In the genomic region with DNA sequence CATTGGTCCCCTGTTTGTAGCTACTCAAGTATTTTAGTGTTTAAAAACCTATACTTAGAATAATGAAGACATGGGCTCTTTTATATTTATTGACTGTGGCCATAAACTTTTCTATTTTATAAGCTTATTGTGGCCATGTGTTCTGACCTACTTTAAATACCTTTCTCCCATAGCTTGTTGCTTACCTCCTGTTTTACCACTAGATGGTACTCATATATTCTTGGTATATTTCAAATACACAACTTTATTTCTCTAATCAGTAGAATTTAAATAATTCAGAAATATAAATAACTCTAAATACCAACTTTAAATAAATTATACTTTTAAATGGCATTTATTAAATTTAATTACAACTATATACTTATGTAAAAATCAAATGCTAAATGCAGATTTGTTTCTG, we compare ENCODE assay signal across 15 cellular contexts.
DNase-seq lines count a peak whose midpoint lies in the region; ATAC-seq, FAIRE-seq and TF ChIP-seq lines count a peak whose summit lies in the region.
"Had no signal": no experiment of that assay in that cellular context is flagged by ENCODE, and none has a peak within 500 bp of the region (broad histone marks: within the 10 kb centered on the region; RNA-seq: fewer than 3 reads in every experiment).

No MANE protein-coding gene starts in this region.

- no peaks in the 10 kb centered on the region for H3K27me3 ChIP-seq in A673 (replicated peaks; ENCODE audit: insufficient read depth, low read depth, low read length, poor library complexity)
- no peaks in the 10 kb centered on the region for H3K27me3 ChIP-seq in H7 (ENCODE audit: control insufficient read depth, insufficient read depth, low read length)
- H3K27me3 ChIP-seq in RWPE2 (ENCODE audit: insufficient read depth, poor library complexity, severe bottlenecking) = no peaks in the 10 kb centered on the region
- H3K27me3 ChIP-seq: testis had no signal

- CTCF ChIA-PET in A673 (lab: Charles Lee) = no interaction called here

- TF ChIP-seq CTCF in A673 (conservative IDR thresholded peaks at IDR 0.05; ENCODE audit: low read depth, low read length) (peak; percentile 58), RWPE2 (IDR thresholded peaks at IDR 0.05; ENCODE audit: poor library complexity, severe bottlenecking) (peak; percentile 76)

- no peak overlapping the region for H3K27ac ChIP-seq in A673 (ENCODE audit: low read depth, low read length, poor library complexity, severe bottlenecking)
- H3K27ac ChIP-seq in RWPE2 (ENCODE audit: poor library complexity, severe bottlenecking) = no peak overlapping the region
- H3K27ac ChIP-seq: testis had no signal

- no peaks in the 10 kb centered on the region for H3K36me3 ChIP-seq in A673 (ENCODE audit: insufficient read depth, low read length, poor library complexity, severe bottlenecking)
- H3K36me3 ChIP-seq in H7 (replicated peaks; ENCODE audit: control insufficient read depth, insufficient read depth, low read length) = no peaks in the 10 kb centered on the region
- no peaks in the 10 kb centered on the region for H3K36me3 ChIP-seq in RWPE2 (ENCODE audit: low read depth)

- in situ Hi-C loops in KBM-7 (cut with MboI; ENCODE audit: low pct_unique_long_range_greater_than_20kb, low sequenced_read_pairs) = no loop called here

- H3K4me1 ChIP-seq in A673 (ENCODE audit: insufficient read depth, low read length, poor library complexity, severe bottlenecking) (no peaks in the 10 kb centered on the region), RWPE2 (ENCODE audit: insufficient read depth, poor library complexity, severe bottlenecking) (no peaks in the 10 kb centered on the region)
- H3K4me1 ChIP-seq: testis had no signal

- POLR2A ChIA-PET in A673 (lab: Charles Lee; ENCODE audit: low non-redundant PET) = no interaction called here

- BruUV-seq in A673 (replicated peaks; lab: Mats Ljungman, UMichigan) = no TSS peak

- intact Hi-C loops in A673 (cut with micrococcal nuclease; ENCODE audit: unreplicated experiment) = loop anchor here (2.0 kb wide), 1 partner anchor 105 kb away; no protein-coding TSS in a partner anchor

- DNase-seq in A673 (ENCODE audit: low spot score) (no peak), H7 (peak; percentile 4), RWPE2 (ENCODE audit: low spot score) (no peak), hepatic stellate cell (ENCODE audit: low spot score) (no peak), KBM-7 (no peak), hippocampal formation (lab: John Stamatoyannopoulos, UW) (no peak), NK-92 (lab: John Stamatoyannopoulos, UW; ENCODE audit: unreplicated experiment) (no peak)
- DNase-seq: activated CD8-positive, alpha-beta memory T cell treated with anti-CD3 and anti-CD28 coated beads for 24 hours; activated naive CD8-positive, alpha-beta T cell treated with anti-CD3 and anti-CD28 coated beads, Interleukin-2, amount 10 ng/mL, durations not matched to agents 7 days and 5 days; NCI-H1092 treated with DMSO at 0.1 percent for 48 hours; stimulated activated CD4-positive, alpha-beta T cell treated with anti-CD3 and anti-CD28 coated beads, Interleukin-4, amount 100 ng/mL, for 1 hour; testis had no signal

- peak; percentile 82 for FAIRE-seq in islet of Langerhans (lab: Jason Lieb, UNC)
- FAIRE-seq: bronchial epithelial cell, GM18507 had no signal

- ATAC-seq in RWPE2 (ENCODE audit: low read depth) = 0 out of 3 replicates have a peak, but pooled peaks have one; percentile 41

- no peaks in the 10 kb centered on the region for H3K9me3 ChIP-seq in A673 (ENCODE audit: low read depth, low read length, poor library complexity, severe bottlenecking)
- H3K9me3 ChIP-seq in RWPE2 (ENCODE audit: severe bottlenecking) = no peaks in the 10 kb centered on the region
- H3K9me3 ChIP-seq: testis had no signal

- H3K4me3 ChIP-seq in A673 (ENCODE audit: low read depth, low read length, poor library complexity, severe bottlenecking) (no peak overlapping the region), H7 (ENCODE audit: insufficient read depth, low read depth, low read length) (no peak overlapping the region), RWPE2 (ENCODE audit: severe bottlenecking) (no peak overlapping the region)
- H3K4me3 ChIP-seq: testis had no signal
